In genomic region chr9:8223861-8224260, GRCh38 we compare ENCODE assay signal across 15 cellular contexts.
DNase-seq lines count a peak whose midpoint lies in the region; ATAC-seq and TF ChIP-seq lines count a peak whose summit lies in the region.
"Had no signal": no experiment of that assay in that cellular context is flagged by ENCODE, and none has a peak within 500 bp of the region (broad histone marks: within the 10 kb centered on the region; RNA-seq: fewer than 3 reads in every experiment).

No MANE protein-coding gene starts in this region.

- H3K4me3 ChIP-seq in neuronal stem cell (ENCODE audit: low read length in 2 of 2), result no peak overlapping the region
- H3K4me3 ChIP-seq in sigmoid colon, result no peak overlapping the region

- intact Hi-C loops in sigmoid colon (cut with DNase I), result no loop called here

- H3K9ac ChIP-seq in neuronal stem cell (ENCODE audit: low read depth, low read length, poor library complexity), result no peak overlapping the region

- no peak overlapping the region for H3K23ac ChIP-seq in neuronal stem cell (ENCODE audit: low read depth, low read length, poor library complexity)

- no peak for TF ChIP-seq EP300 in sigmoid colon (IDR thresholded peaks at IDR 0.05)

- peak overlapping the region; percentile 10 for H2AFZ ChIP-seq in neuronal stem cell (ENCODE audit: low read length)

- H3K9me3 ChIP-seq in neuronal stem cell (replicated peaks in 1 of 2; ENCODE audit: control insufficient read depth in 2 of 2, insufficient read depth in 1 of 2, low read depth in 1 of 2, low read length in 2 of 2), result no peaks in the 10 kb centered on the region
- no peaks in the 10 kb centered on the region for H3K9me3 ChIP-seq in sigmoid colon
- H3K9me3 ChIP-seq: Caco-2 had no signal

- H3K27ac ChIP-seq in neuronal stem cell (replicated peaks; ENCODE audit: low read length) (no peak overlapping the region), sigmoid colon (no peak overlapping the region)
- H3K27ac ChIP-seq: C4-2B had no signal

- no peak overlapping the region for H2AK5ac ChIP-seq in neuronal stem cell (ENCODE audit: low read depth, low read length)

- no peak overlapping the region for H4K91ac ChIP-seq in neuronal stem cell (ENCODE audit: low read depth, low read length, poor library complexity)

- H3K14ac ChIP-seq in neuronal stem cell (ENCODE audit: low read length), result no peak overlapping the region

- no peak overlapping the region for H2BK15ac ChIP-seq in neuronal stem cell (ENCODE audit: low read length)

- no peaks in the 10 kb centered on the region for H3K79me1 ChIP-seq in neuronal stem cell (ENCODE audit: low read depth, low read length)

- no peak for TF ChIP-seq CTCF in sigmoid colon (IDR thresholded peaks at IDR 0.05)
- no peak for TF ChIP-seq CTCF in GM13976 (IDR thresholded peaks at IDR 0.05; ENCODE audit: borderline replicate concordance, control extremely low read depth, extremely low read depth, insufficient read depth, missing control alignments)

- H3K18ac ChIP-seq in neuronal stem cell (ENCODE audit: low read length), result no peak overlapping the region

- H4K8ac ChIP-seq in neuronal stem cell (ENCODE audit: low read depth, low read length), result no peak overlapping the region

- no CpG with 5 or more reads among the region's 1 CpG for WGBS in neuronal stem cell (ENCODE audit: extremely low coverage in 2 of 2, insufficient read length in 2 of 2, insufficient replicate concordance in 1 of 2), 2 donors
- WGBS in sigmoid colon, 2 donors, result 36 to 64% methylated on average over 1 of the region's 1 CpG

- no peak for TF ChIP-seq POLR2A in sigmoid colon (IDR thresholded peaks at IDR 0.05)

- no peak overlapping the region for H3K4ac ChIP-seq in neuronal stem cell (ENCODE audit: low read length)

- no peak overlapping the region for H2BK120ac ChIP-seq in neuronal stem cell (ENCODE audit: low read depth, low read length)

- H3K4me2 ChIP-seq in neuronal stem cell (ENCODE audit: insufficient read depth, low read length, poor library complexity, severe bottlenecking), result no peak overlapping the region

- in situ Hi-C loops in GM13976 (cut with MboI; ENCODE audit: low sequenced_read_pairs, unreplicated experiment), result no loop called here

- H2BK5ac ChIP-seq in neuronal stem cell (ENCODE audit: low read length), result no peak overlapping the region

- no peaks in the 10 kb centered on the region for H3K36me3 ChIP-seq in neuronal stem cell (replicated peaks in 1 of 2; ENCODE audit: control insufficient read depth in 2 of 2, insufficient read depth in 2 of 2, low read length in 2 of 2)
- no peaks in the 10 kb centered on the region for H3K36me3 ChIP-seq in sigmoid colon

- H3K27me3 ChIP-seq in neuronal stem cell (ENCODE audit: control insufficient read depth in 3 of 3, insufficient read depth in 3 of 3, low read depth in 1 of 3, low read length in 3 of 3), result no peaks in the 10 kb centered on the region
- H3K27me3 ChIP-seq in sigmoid colon, result no peaks in the 10 kb centered on the region

- H2BK12ac ChIP-seq in neuronal stem cell (ENCODE audit: low read length), result no peak overlapping the region

- peaks cover 0 to 3% of the 10 kb centered on the region in 2 donors for H3K4me1 ChIP-seq in neuronal stem cell (ENCODE audit: control insufficient read depth in 2 of 2, insufficient read depth in 1 of 2, low read depth in 1 of 2, low read length in 2 of 2)
- no peaks in the 10 kb centered on the region for H3K4me1 ChIP-seq in sigmoid colon

- DNase-seq in NCI-H69 (lab: John Stamatoyannopoulos, UW), result peak; percentile 64
- DNase-seq in left kidney (ENCODE audit: low read depth, low spot score), result peak; percentile 4
- DNase-seq in neuronal stem cell (ENCODE audit: low spot score), result no peak
- no peak for DNase-seq in hippocampal formation (lab: John Stamatoyannopoulos, UW)
- no peak for DNase-seq in sigmoid colon
- DNase-seq in GM13976 (ENCODE audit: low spot score), result no peak
- DNase-seq: ACHN; Caco-2; CD4-positive, alpha-beta T cell; GOT3; H7; HFFc6 had no signal

- ATAC-seq in HG02759 (IDR thresholded peaks at IDR 0.05; ENCODE audit: unreplicated experiment), result peak; percentile 37
- ATAC-seq: HCT116 had no signal

Comparison
In these comparisons a context has a peak if more than half of its experiments do, and no peak if none do; other contexts are left out.
1. DNase-seq: peak in NCI-H69 (single experiment) and left kidney (single experiment); none in neuronal stem cell (single experiment), hippocampal formation (0 of 2), sigmoid colon (single experiment) and GM13976 (single experiment).